ENCODE assay signal across 1 cellular context in genomic region chr9:69027355-69028097, GRCh38.
A peak's percentile ranks its signal among the peaks of the same experiment; 100 is the strongest.
TF ChIP-seq lines count a peak whose summit lies in the region.

No MANE protein-coding gene starts in this region.

TF ChIP-seq in HEK293, 187 proteins besides CTCF, POLR2A, EP300 and RAD21 (continued from another document):
- TF ChIP-seq, protein P1, sequence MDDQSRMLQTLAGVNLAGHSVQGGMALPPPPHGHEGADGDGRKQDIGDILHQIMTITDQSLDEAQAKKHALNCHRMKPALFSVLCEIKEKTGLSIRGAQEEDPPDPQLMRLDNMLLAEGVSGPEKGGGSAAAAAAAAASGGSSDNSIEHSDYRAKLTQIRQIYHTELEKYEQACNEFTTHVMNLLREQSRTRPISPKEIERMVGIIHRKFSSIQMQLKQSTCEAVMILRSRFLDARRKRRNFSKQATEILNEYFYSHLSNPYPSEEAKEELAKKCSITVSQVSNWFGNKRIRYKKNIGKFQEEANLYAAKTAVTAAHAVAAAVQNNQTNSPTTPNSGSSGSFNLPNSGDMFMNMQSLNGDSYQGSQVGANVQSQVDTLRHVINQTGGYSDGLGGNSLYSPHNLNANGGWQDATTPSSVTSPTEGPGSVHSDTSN (CRISPR knock-in tag; IDR thresholded peaks at IDR 0.05), result no peak
- TF ChIP-seq ZNF2 (tag by site-specific recombination; IDR thresholded peaks at IDR 0.05), result no peak
- TF ChIP-seq ZNF548 (tag by site-specific recombination; IDR thresholded peaks at IDR 0.05), result no peak
- TF ChIP-seq ZNF654 (tag by site-specific recombination; IDR thresholded peaks at IDR 0.05; ENCODE audit: low read depth), result peak; percentile 72
- no peak for TF ChIP-seq ZNF274 (IDR thresholded peaks at IDR 0.05; ENCODE audit: low read length)
- no peak for TF ChIP-seq ZNF274 (tag by site-specific recombination; IDR thresholded peaks at IDR 0.05; ENCODE audit: borderline replicate concordance)
- no peak for TF ChIP-seq ZNF157 (tag by site-specific recombination; IDR thresholded peaks at IDR 0.05)
- no peak for TF ChIP-seq ZNF19 (tag by site-specific recombination; IDR thresholded peaks at IDR 0.05; ENCODE audit: low read depth)
- no peak for TF ChIP-seq ZNF544 (tag by site-specific recombination; IDR thresholded peaks at IDR 0.05)
- TF ChIP-seq SCRT2 (tag by site-specific recombination; IDR thresholded peaks at IDR 0.05), result peak; percentile 39; the same call in 1 of the 2 replicates
- TF ChIP-seq, protein P2, sequence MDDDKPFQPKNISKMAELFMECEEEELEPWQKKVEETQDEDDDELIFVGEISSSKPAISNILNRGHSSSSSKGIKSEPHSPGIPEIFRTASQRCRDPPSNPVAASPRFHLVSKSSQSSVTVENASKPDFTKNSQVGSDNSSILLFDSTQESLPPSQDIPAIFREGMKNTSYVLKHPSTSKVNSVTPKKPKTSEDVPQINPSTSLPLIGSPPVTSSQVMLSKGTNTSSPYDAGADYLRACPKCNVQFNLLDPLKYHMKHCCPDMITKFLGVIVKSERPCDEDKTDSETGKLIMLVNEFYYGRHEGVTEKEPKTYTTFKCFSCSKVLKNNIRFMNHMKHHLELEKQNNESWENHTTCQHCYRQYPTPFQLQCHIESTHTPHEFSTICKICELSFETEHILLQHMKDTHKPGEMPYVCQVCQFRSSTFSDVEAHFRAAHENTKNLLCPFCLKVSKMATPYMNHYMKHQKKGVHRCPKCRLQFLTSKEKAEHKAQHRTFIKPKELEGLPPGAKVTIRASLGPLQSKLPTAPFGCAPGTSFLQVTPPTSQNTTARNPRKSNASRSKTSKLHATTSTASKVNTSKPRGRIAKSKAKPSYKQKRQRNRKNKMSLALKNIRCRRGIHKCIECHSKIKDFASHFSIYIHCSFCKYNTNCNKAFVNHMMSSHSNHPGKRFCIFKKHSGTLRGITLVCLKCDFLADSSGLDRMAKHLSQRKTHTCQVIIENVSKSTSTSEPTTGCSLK (tag by site-specific recombination; IDR thresholded peaks at IDR 0.05), result no peak
- no peak for TF ChIP-seq ZNF354C (tag by site-specific recombination; IDR thresholded peaks at IDR 0.05; ENCODE audit: borderline replicate concordance, low read depth)
TF ChIP-seq in HEK293: peak in this region for 5.
